Comparison of ENCODE assay signal across 9 cellular contexts in the genomic region with DNA sequence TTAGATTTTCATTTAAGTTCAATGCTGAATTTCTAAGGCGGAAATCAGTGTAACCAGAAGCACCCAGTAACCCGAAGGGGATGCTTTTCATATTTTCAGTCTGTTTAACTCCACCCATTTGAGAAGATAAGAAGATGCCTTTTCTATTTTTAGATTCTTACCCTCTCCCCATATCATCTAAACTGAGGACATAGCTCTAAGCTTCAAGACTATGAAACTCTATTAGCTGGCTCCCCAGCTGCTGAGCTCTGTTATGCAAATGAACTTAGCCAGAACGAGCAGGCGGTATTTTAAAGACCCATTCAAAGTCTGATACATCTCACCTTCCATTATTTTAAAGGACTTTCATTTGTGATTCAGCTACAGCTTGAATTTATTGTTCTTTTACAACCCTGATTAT. TPM values are rescaled to one million over a fixed set of nuclear protein-coding genes. Genes with fewer than 3 reads are reported as not detected.
DNase-seq lines count a peak whose midpoint lies in the region; ATAC-seq and TF ChIP-seq lines count a peak whose summit lies in the region.
"Had no signal": no experiment of that assay in that cellular context is flagged by ENCODE, and none has a peak within 500 bp of the region (broad histone marks: within the 10 kb centered on the region; RNA-seq: fewer than 3 reads in every experiment).

No MANE protein-coding gene starts in this region.

- H3K36me3 ChIP-seq in right lobe of liver: no peaks in the 10 kb centered on the region

- H3K4me1 Mint-ChIP-seq in activated T-cell treated with anti-CD3 and anti-CD28 coated beads, Interleukin-2, amount 50 U/mL, for 4 hours (ENCODE audit: low read depth): peaks cover 93% of the 10 kb centered on the region
- peaks cover 97% of the 10 kb centered on the region for H3K4me1 Mint-ChIP-seq in activated CD4-positive, alpha-beta memory T cell treated with anti-CD3 and anti-CD28 coated beads, Interleukin-2, amount 10 ng/mL, durations not matched to agents 7 days and 5 days

- peak overlapping the region; percentile 45 to 67 (median 58) for H3K27ac ChIP-seq in right lobe of liver

- peak overlapping the region; percentile 84 for H3K27ac Mint-ChIP-seq in activated CD4-positive, alpha-beta memory T cell treated with anti-CD3 and anti-CD28 coated beads, Interleukin-2, amount 10 ng/mL, durations not matched to agents 7 days and 5 days

- POLR2A ChIA-PET in activated CD4-positive, alpha-beta memory T cell treated with anti-CD3 and anti-CD28 coated beads, Interleukin-2, amount 10 ng/mL, durations not matched to agents 7 days and 5 days (lab: Charles Lee): interaction anchor here (0.6 to 2.2 kb wide), 5 partner anchors 10 to 55 kb away, joined by 3 to 15 read pairs (median 3); a partner anchor contains a TSS

- DNase-seq in activated T-cell treated with anti-CD3 and anti-CD28 coated beads, Interleukin-2, amount 50 U/mL, for 4 hours: no peak
- DNase-seq in activated T-cell treated with anti-CD3 and anti-CD28 coated beads, Interleukin-2, amount 50 U/mL, for 1 hour: no peak
- no peak for DNase-seq in activated CD4-positive, alpha-beta memory T cell treated with anti-CD3 and anti-CD28 coated beads, Interleukin-2, amount 10 ng/mL, durations not matched to agents 7 days and 5 days
- no peak for DNase-seq in right lobe of liver
- no peak for DNase-seq in activated gamma-delta T cell treated with Interleukin-2 at 50 U/mL for 16 hours
- no peak for DNase-seq in posterior vena cava (ENCODE audit: low spot score)
- DNase-seq in activated CD4-positive, alpha-beta T cell treated with anti-CD3 and anti-CD28 coated beads for 4 hours: no peak
- DNase-seq: DND-41 had no signal

- TF ChIP-seq CTCF in right lobe of liver (IDR thresholded peaks at IDR 0.05): no peak

- no peaks in the 10 kb centered on the region for H3K27me3 Mint-ChIP-seq in activated T-cell treated with anti-CD3 and anti-CD28 coated beads, Interleukin-2, amount 50 U/mL, for 4 hours (ENCODE audit: low read depth)
- H3K27me3 Mint-ChIP-seq in activated CD4-positive, alpha-beta memory T cell treated with anti-CD3 and anti-CD28 coated beads, Interleukin-2, amount 10 ng/mL, durations not matched to agents 7 days and 5 days: no peaks in the 10 kb centered on the region

- H3K27me3 ChIP-seq in right lobe of liver: no peaks in the 10 kb centered on the region

- peaks cover 34% of the 10 kb centered on the region for H3K36me3 Mint-ChIP-seq in activated T-cell treated with anti-CD3 and anti-CD28 coated beads, Interleukin-2, amount 50 U/mL, for 4 hours (ENCODE audit: insufficient read depth)
- peaks cover 75% of the 10 kb centered on the region for H3K36me3 Mint-ChIP-seq in activated CD4-positive, alpha-beta memory T cell treated with anti-CD3 and anti-CD28 coated beads, Interleukin-2, amount 10 ng/mL, durations not matched to agents 7 days and 5 days (ENCODE audit: low read depth)

- no peaks in the 10 kb centered on the region for H3K9me3 ChIP-seq in right lobe of liver

- intact Hi-C loops in right lobe of liver (cut with DNase I): no loop called here
- intact Hi-C loops in posterior vena cava (cut with DNase I): loop anchor here in 1 of 2 donors (1.0 kb wide), 1 partner anchor 24 kb away; no protein-coding TSS in a partner anchor

- CTCF ChIA-PET in activated CD4-positive, alpha-beta memory T cell treated with anti-CD3 and anti-CD28 coated beads, Interleukin-2, amount 10 ng/mL, durations not matched to agents 7 days and 5 days (lab: Charles Lee): interaction anchor here (1.0 to 1.5 kb wide), 3 partner anchors 132 to 241 kb away, joined by 3 to 7 read pairs (median 4); no protein-coding TSS in a partner anchor

- no peak for TF ChIP-seq POLR2A in right lobe of liver (IDR thresholded peaks at IDR 0.05)

- H3K9me3 Mint-ChIP-seq in activated T-cell treated with anti-CD3 and anti-CD28 coated beads, Interleukin-2, amount 50 U/mL, for 4 hours: no peaks in the 10 kb centered on the region
- H3K9me3 Mint-ChIP-seq in activated CD4-positive, alpha-beta memory T cell treated with anti-CD3 and anti-CD28 coated beads, Interleukin-2, amount 10 ng/mL, durations not matched to agents 7 days and 5 days: no peaks in the 10 kb centered on the region

- peak overlapping the region; percentile 45 for H3K4me3 Mint-ChIP-seq in activated T-cell treated with anti-CD3 and anti-CD28 coated beads, Interleukin-2, amount 50 U/mL, for 4 hours
- H3K4me3 Mint-ChIP-seq in activated CD4-positive, alpha-beta memory T cell treated with anti-CD3 and anti-CD28 coated beads, Interleukin-2, amount 10 ng/mL, durations not matched to agents 7 days and 5 days: peak overlapping the region; percentile 51

- peaks cover 0 to 3% (median 0%) of the 10 kb centered on the region in 4 donors for H3K4me1 ChIP-seq in right lobe of liver

- ATAC-seq in activated T-cell treated with anti-CD3 and anti-CD28 coated beads, Interleukin-2, amount 50 U/mL, for 4 hours: peak; percentile 13 to 51
- ATAC-seq in HG03039 (IDR thresholded peaks at IDR 0.05; ENCODE audit: unreplicated experiment) (peak; percentile 73), right lobe of liver (no peak)

- H3K4me3 ChIP-seq in right lobe of liver: no peak overlapping the region

- WGBS in right lobe of liver (ENCODE audit: insufficient coverage, low coverage, low lambda C conversion rate, missing lambda C conversion rate): 54% methylated on average over 4 of the region's 4 CpGs

RNA-seq across cellular contexts. Expression of a gene that starts 16.5 kb away (rescaled TPM):
- 10 to 100 TPM; 31.6 to 58.1 (median 39.4) TPM for total RNA-seq in activated T-cell treated with anti-CD3 and anti-CD28 coated beads, Interleukin-2, amount 50 U/mL, for 4 hours
- total RNA-seq in activated CD4-positive, alpha-beta memory T cell treated with anti-CD3 and anti-CD28 coated beads, Interleukin-2, amount 10 ng/mL, durations not matched to agents 7 days and 5 days: 10 to 100 TPM; 51.1 to 52.2 TPM
- 1 to 10 TPM; 3.4 to 8.4 (median 6.0) TPM for total RNA-seq in right lobe of liver
- 10 to 100 TPM; 74.5 to 95.3 TPM for total RNA-seq in posterior vena cava

Comparison
In these comparisons a context has a peak if more than half of its experiments do, and no peak if none do; other contexts are left out.
1. ATAC-seq: peak in activated T-cell treated with anti-CD3 and anti-CD28 coated beads, Interleukin-2, amount 50 U/mL, for 4 hours (2 of 2) and HG03039 (single experiment); none in right lobe of liver (0 of 4).